Comparison of ENCODE assay signal across 17 cellular contexts in the genomic region with DNA sequence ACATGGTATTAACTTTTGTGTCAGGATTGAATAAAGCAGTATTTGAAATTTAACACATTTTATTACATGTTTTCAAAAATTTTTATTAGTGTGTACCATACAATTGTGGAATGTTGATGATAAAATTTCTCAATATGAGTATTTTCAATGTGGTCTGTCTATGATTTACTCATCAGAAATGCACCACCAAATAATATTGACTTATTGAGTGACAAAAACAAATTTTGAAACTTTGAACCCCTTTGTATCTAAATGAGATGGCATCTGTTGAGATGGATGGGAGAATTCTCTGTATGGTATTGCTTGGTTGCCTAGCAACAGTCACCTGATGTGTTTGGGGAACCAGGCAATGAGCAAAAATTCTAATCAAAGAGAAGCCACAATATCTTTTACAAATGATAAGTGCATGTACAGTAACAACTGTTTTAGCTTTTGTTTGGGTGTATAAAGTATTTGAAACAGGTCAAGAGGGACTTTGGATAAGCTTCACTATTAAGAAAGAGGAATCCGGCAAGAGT.
DNase-seq lines count a peak whose midpoint lies in the region; FAIRE-seq and TF ChIP-seq lines count a peak whose summit lies in the region.
"Had no signal": no experiment of that assay in that cellular context is flagged by ENCODE, and none has a peak within 500 bp of the region (broad histone marks: within the 10 kb centered on the region; RNA-seq: fewer than 3 reads in every experiment).

No MANE protein-coding gene starts in this region.

- no peak overlapping the region for H2BK20ac ChIP-seq in H1 (ENCODE audit: low read length)

- H3K4me3 ChIP-seq in H1 (ENCODE audit: extremely low read depth in 1 of 4, insufficient read depth in 2 of 4, low read depth in 3 of 4, low read length in 4 of 4): no peak overlapping the region
- H3K4me3 ChIP-seq: BLaER1 treated with 17β-estradiol and CSF1 and Interleukin-3, amounts not matched to agents 10 nM and 100 nM; SJCRH30 had no signal

- H2BK15ac ChIP-seq in H1 (ENCODE audit: low read length): no peak overlapping the region

- H3K27ac ChIP-seq in H1 (ENCODE audit: low read depth, low read length): no peak overlapping the region
- H3K27ac ChIP-seq: BLaER1 treated with 17β-estradiol and CSF1 and Interleukin-3, amounts not matched to agents 10 nM and 100 nM; SJCRH30 had no signal

- no peaks in the 10 kb centered on the region for H3K79me1 ChIP-seq in H1 (ENCODE audit: low read depth, low read length)

- 82% methylated on average over 1 of the region's 1 CpG; no CpG with 5 or more reads in 1 of the 2 experiments for WGBS in H1 (ENCODE audit: extremely low coverage in 1 of 2, insufficient coverage in 1 of 2, insufficient read length in 1 of 2, insufficient replicate concordance in 2 of 2, low coverage in 1 of 2, low lambda C conversion rate in 2 of 2, missing lambda C conversion rate in 1 of 2), 2 experiments

- no peak overlapping the region for H2BK12ac ChIP-seq in H1 (ENCODE audit: low read depth, low read length)

- H4K5ac ChIP-seq in H1 (ENCODE audit: insufficient read length, low read depth, low read length): no peak overlapping the region

- no peak for TF ChIP-seq RAD21 in H1 (IDR thresholded peaks at IDR 0.05 in 1 of 2, conservative IDR thresholded peaks at IDR 0.05 in 1 of 2; ENCODE audit: low read depth in 2 of 2, low read length in 2 of 2)

- no peak for TF ChIP-seq EP300 in H1 (IDR thresholded peaks at IDR 0.05; ENCODE audit: borderline replicate concordance in 1 of 2, low read depth in 2 of 2, low read length in 2 of 2)

- no peak overlapping the region for H3K18ac ChIP-seq in H1 (ENCODE audit: extremely low read depth, low read length)

- H2BK120ac ChIP-seq in H1 (replicated peaks; ENCODE audit: low read depth, low read length): no peak overlapping the region

- CTCF ChIA-PET in H1 (lab: Charles Lee; ENCODE audit: partially characterized antibody): no interaction called here

- H2AK5ac ChIP-seq in H1 (ENCODE audit: low read depth, low read length): no peak overlapping the region

- TF ChIP-seq CTCF in H1 (IDR thresholded peaks at IDR 0.05; ENCODE audit: control extremely low read depth in 1 of 3, insufficient read depth in 1 of 3, low read depth in 1 of 3, low read length in 3 of 3): no peak

- no peak overlapping the region for H3K4ac ChIP-seq in H1 (replicated peaks; ENCODE audit: insufficient read length, low read depth, low read length)

- no peaks in the 10 kb centered on the region for H3K36me3 ChIP-seq in H1 (ENCODE audit: control insufficient read depth in 2 of 4, insufficient read depth in 4 of 4, low read length in 3 of 4)
- H3K36me3 ChIP-seq: BLaER1 treated with 17β-estradiol and CSF1 and Interleukin-3, amounts not matched to agents 10 nM and 100 nM; SJCRH30 had no signal

- POLR2A ChIA-PET in H1 (lab: Charles Lee; ENCODE audit: partially characterized antibody): no interaction called here

- peaks cover 0 to 2% (median 0%) of the 10 kb centered on the region in 4 experiments; a peak in 1 of 7 replicates for H3K4me1 ChIP-seq in H1 (replicated peaks in 1 of 4; ENCODE audit: control insufficient read depth in 3 of 4, insufficient read depth in 4 of 4, low read length in 3 of 4)
- H3K4me1 ChIP-seq: BLaER1 treated with 17β-estradiol and CSF1 and Interleukin-3, amounts not matched to agents 10 nM and 100 nM had no signal

- no peak overlapping the region for H3K23ac ChIP-seq in H1 (ENCODE audit: insufficient read length)

- no peak overlapping the region for H2AFZ ChIP-seq in H1 (ENCODE audit: low read length)

- H3K56ac ChIP-seq in H1 (replicated peaks; ENCODE audit: insufficient read length, low read depth, low read length): no peak overlapping the region

- H3K27me3 ChIP-seq in H1 (replicated peaks in 1 of 4; ENCODE audit: control insufficient read depth in 3 of 4, extremely low read depth in 1 of 4, insufficient read depth in 3 of 4, low read length in 3 of 4): no peaks in the 10 kb centered on the region
- H3K27me3 ChIP-seq: BLaER1 treated with 17β-estradiol and CSF1 and Interleukin-3, amounts not matched to agents 10 nM and 100 nM; SJCRH30 had no signal

- H3K79me2 ChIP-seq in H1 (ENCODE audit: control insufficient read depth in 1 of 2, insufficient read depth in 2 of 2, low read length in 2 of 2): no peaks in the 10 kb centered on the region

- no peaks in the 10 kb centered on the region for H3K23me2 ChIP-seq in H1 (ENCODE audit: low read depth, low read length)

- H4K8ac ChIP-seq in H1 (ENCODE audit: extremely low read depth, insufficient read depth, low read length): no peak overlapping the region

- H3K9me3 ChIP-seq in H1 (ENCODE audit: insufficient read depth in 2 of 2, low read depth in 1 of 2, low read length in 1 of 2): no peaks in the 10 kb centered on the region
- H3K9me3 ChIP-seq: BLaER1 treated with 17β-estradiol and CSF1 and Interleukin-3, amounts not matched to agents 10 nM and 100 nM; SJCRH30 had no signal

- no peak overlapping the region for H3K4me2 ChIP-seq in H1 (ENCODE audit: insufficient read depth in 1 of 2, low read depth in 2 of 2, low read length in 2 of 2)
- H3K4me2 ChIP-seq: BLaER1 treated with 17β-estradiol and CSF1 and Interleukin-3, amounts not matched to agents 10 nM and 100 nM had no signal

- no peak overlapping the region for H4K91ac ChIP-seq in H1 (replicated peaks; ENCODE audit: insufficient read length, low read length)

- FAIRE-seq in H1 (lab: Jason Lieb, UNC) (peak; percentile 52), GM12891 (lab: Jason Lieb, UNC) (no peak)
- FAIRE-seq: A204.1 had no signal

- TF ChIP-seq POLR2A in H1 (IDR thresholded peaks at IDR 0.05; ENCODE audit: control extremely low read depth in 1 of 2, low read depth in 2 of 2, low read length in 2 of 2) (no peak), GM12891 (IDR thresholded peaks at IDR 0.05; ENCODE audit: low read depth, low read length) (no peak)

- H3K9ac ChIP-seq in H1 (replicated peaks in 1 of 4; ENCODE audit: extremely low read depth in 1 of 4, low read depth in 3 of 4, low read length in 3 of 4): no peak overlapping the region
- H3K9ac ChIP-seq: BLaER1 treated with 17β-estradiol and CSF1 and Interleukin-3, amounts not matched to agents 10 nM and 100 nM had no signal

- no peak overlapping the region for H2BK5ac ChIP-seq in H1 (ENCODE audit: low read depth, low read length)

- DNase-seq in NCI-H1105 treated with DMSO at 0.1 percent for 48 hours (lab: John Stamatoyannopoulos, UW): peak; percentile 11
- DNase-seq in NCI-H1105 (lab: John Stamatoyannopoulos, UW): no peak
- DNase-seq in COR-L47 (lab: John Stamatoyannopoulos, UW): peak; percentile 1
- DNase-seq in M059J (ENCODE audit: low read depth): peak; percentile 67
- DNase-seq in H1 (ENCODE audit: low read depth in 1 of 2, low spot score in 2 of 2): no peak
- no peak for DNase-seq in GM03348 (ENCODE audit: low spot score)
- DNase-seq in stimulated activated CD4-positive, alpha-beta T cell treated with anti-CD3 and anti-CD28 coated beads, Interleukin-4, amount 100 ng/mL, for 4 hours: no peak
- no peak for DNase-seq in GM12891 (ENCODE audit: insufficient read length, low spot score)
- DNase-seq: CD8-positive, alpha-beta memory T cell; HCEC 1CT; NCI-H1092 treated with DMSO at 0.1 percent for 48 hours; NCI-H187 treated with DMSO at 0.1 percent for 48 hours; NCI-H524 treated with DMSO at 0.1 percent for 48 hours; SJCRH30; T-helper 2 cell had no signal

- H4K20me1 ChIP-seq in H1 (replicated peaks in 1 of 2; ENCODE audit: control insufficient read depth in 1 of 2, insufficient read depth in 2 of 2, low read length in 2 of 2): no peaks in the 10 kb centered on the region
- H4K20me1 ChIP-seq: BLaER1 treated with 17β-estradiol and CSF1 and Interleukin-3, amounts not matched to agents 10 nM and 100 nM had no signal

- H3K14ac ChIP-seq in H1 (ENCODE audit: insufficient read length): no peak overlapping the region

TF ChIP-seq in H1, 55 proteins besides CTCF, POLR2A, EP300 and RAD21 (continues in another document):
- TF ChIP-seq JUN (IDR thresholded peaks at IDR 0.05; ENCODE audit: low read depth, low read length) (no peak), CEBPB (IDR thresholded peaks at IDR 0.05; ENCODE audit: low read depth, low read length) (no peak), CHD1 (IDR thresholded peaks at IDR 0.05; ENCODE audit: low read depth, low read length) (no peak), EZH2 (IDR thresholded peaks at IDR 0.05; ENCODE audit: low read depth, low read length, severe bottlenecking) (no peak), E2F6 (IDR thresholded peaks at IDR 0.05) (no peak), RXRA (IDR thresholded peaks at IDR 0.05; ENCODE audit: insufficient read depth, low read depth, low read length) (no peak), FOSL1 (IDR thresholded peaks at IDR 0.05; ENCODE audit: insufficient read depth, low read depth, low read length) (no peak), GABPA (IDR thresholded peaks at IDR 0.05; ENCODE audit: borderline replicate concordance, insufficient read depth, low read length) (no peak), CHD2 (IDR thresholded peaks at IDR 0.05; ENCODE audit: low read length) (no peak)

TF ChIP-seq in GM12891, 5 proteins besides CTCF, POLR2A, EP300 and RAD21:
- TF ChIP-seq PAX5 (IDR thresholded peaks at IDR 0.05; ENCODE audit: insufficient read depth, low read length, severe bottlenecking) (no peak), POU2F2 (IDR thresholded peaks at IDR 0.05; ENCODE audit: low read depth, low read length) (no peak), POLR2AphosphoS5 (IDR thresholded peaks at IDR 0.05; ENCODE audit: low read depth, low read length) (no peak), TAF1 (IDR thresholded peaks at IDR 0.05; ENCODE audit: low read depth, low read length) (no peak), SPI1 (IDR thresholded peaks at IDR 0.05; ENCODE audit: low read depth, low read length) (no peak)

Comparison
In these comparisons a context has a peak if more than half of its experiments do, and no peak if none do; other contexts are left out.
1. DNase-seq: peak in NCI-H1105 treated with DMSO at 0.1 percent for 48 hours (single experiment), COR-L47 (single experiment) and M059J (single experiment); none in NCI-H1105 (single experiment), H1 (0 of 2), GM03348 (single experiment), stimulated activated CD4-positive, alpha-beta T cell treated with anti-CD3 and anti-CD28 coated beads, Interleukin-4, amount 100 ng/mL, for 4 hours (0 of 2) and GM12891 (single experiment).